In the genomic region with DNA sequence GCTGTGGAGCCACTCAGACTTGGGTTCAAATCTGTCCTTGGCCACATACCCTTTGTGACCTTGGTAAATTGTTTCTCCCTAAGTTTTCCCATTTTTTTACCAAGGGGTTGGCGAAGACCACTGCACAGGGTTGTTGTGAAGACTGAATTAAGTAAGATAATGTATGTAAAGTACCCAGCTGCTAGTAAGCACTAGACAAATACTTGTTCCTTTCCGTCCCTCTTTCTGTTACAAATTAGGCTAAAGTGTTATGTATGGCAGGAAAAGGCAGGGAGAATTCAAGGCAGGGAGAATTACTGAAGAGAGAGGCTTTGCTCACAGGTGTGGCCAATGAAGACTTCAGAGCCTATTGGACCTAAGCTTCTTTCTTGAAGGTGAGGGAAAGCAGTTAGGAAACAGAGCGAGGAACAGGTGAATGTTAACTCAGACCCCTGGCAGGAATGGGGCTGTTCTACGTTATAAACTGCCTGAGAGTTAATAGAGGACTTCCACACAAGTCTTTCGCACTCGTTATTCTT, we compare ENCODE assay signal across 27 cellular contexts. TPM values are rescaled to one million over a fixed set of nuclear protein-coding genes. Genes with fewer than 3 reads are reported as not detected.
"Had no signal": no experiment of that assay in that cellular context is flagged by ENCODE, and none has a peak within 500 bp of the region (broad histone marks: within the 10 kb centered on the region; RNA-seq: fewer than 3 reads in every experiment).

No MANE protein-coding gene starts in this region.

- H3K4me1 ChIP-seq: right lobe of liver, stomach, suprapubic skin, tibial nerve had no signal

- DNase-seq: activated CD4-positive, alpha-beta T cell treated with anti-CD3 and anti-CD28 coated beads, Interleukin-2, amount 50 U/mL, for 4 hours; activated CD8-positive, alpha-beta memory T cell treated with anti-CD3 and anti-CD28 coated beads for 24 hours; activated CD8-positive, alpha-beta memory T cell treated with anti-CD3 and anti-CD28 coated beads, Interleukin-2, amount 50 U/mL, for 48 hours; activated naive CD4-positive, alpha-beta T cell treated with Interleukin-2 at 50 U/mL for 16 hours; activated naive CD8-positive, alpha-beta T cell treated with anti-CD3 and anti-CD28 coated beads for 36 hours; activated T-cell treated with anti-CD3 and anti-CD28 coated beads, Interleukin-2, amount 50 U/mL, for 4 hours; cerebellar nuclear complex; effector CD4-positive, alpha-beta T cell; erythroblast; islet precursor cell; naive B cell; occipital lobe; posterior cingulate gyrus; right lobe of liver; stimulated activated CD4-positive, alpha-beta T cell treated with anti-CD3 and anti-CD28 coated beads, Interleukin-2, amount 100 ng/mL, for 24 hours; stomach; T-helper 1 cell; WERI-Rb-1 had no signal

- FAIRE-seq: frontal cortex, TTC549, urothelium cell line had no signal

- H3K27ac ChIP-seq: right lobe of liver, skin epidermis, stomach, suprapubic skin, tibial nerve, WERI-Rb-1 had no signal

- H3K4me3 ChIP-seq: mucosa of descending colon, right lobe of liver, skin epidermis, stomach, suprapubic skin, tibial nerve had no signal

- H3K27me3 ChIP-seq: right lobe of liver, stomach, suprapubic skin, tibial nerve had no signal

- H3K36me3 ChIP-seq: suprapubic skin, WERI-Rb-1 had no signal

- H3K9me3 ChIP-seq: mucosa of descending colon, right lobe of liver, stomach, suprapubic skin, tibial nerve had no signal

RNA-seq across cellular contexts. Expression of a gene that starts 25.9 kb away (rescaled TPM):
- total RNA-seq: activated naive CD8-positive, alpha-beta T cell treated with anti-CD3 and anti-CD28 coated beads for 36 hours; activated T-cell treated with anti-CD3 and anti-CD28 coated beads, Interleukin-2, amount 50 U/mL, for 4 hours; activated T-helper 2 cell treated with anti-CD3 and anti-CD28 coated beads, Interferon-gamma antibody, Interleukin-2, Interleukin-4, amounts not matched to agents 10 μg/mL and 5 μg/mL and 100 μg/mL, durations not matched to agents 14 hours and 24 hours and 36 hours; frontal cortex; occipital lobe; right lobe of liver; stomach; tibial nerve had no signal
- polyA plus RNA-seq: neural cell had no signal

RNA-seq across cellular contexts. Expression of a gene that starts 46.6 kb away (rescaled TPM):
- polyA plus RNA-seq: neural cell had no signal
